Comparison of ENCODE assay signal across 14 cellular contexts in the genomic region with DNA sequence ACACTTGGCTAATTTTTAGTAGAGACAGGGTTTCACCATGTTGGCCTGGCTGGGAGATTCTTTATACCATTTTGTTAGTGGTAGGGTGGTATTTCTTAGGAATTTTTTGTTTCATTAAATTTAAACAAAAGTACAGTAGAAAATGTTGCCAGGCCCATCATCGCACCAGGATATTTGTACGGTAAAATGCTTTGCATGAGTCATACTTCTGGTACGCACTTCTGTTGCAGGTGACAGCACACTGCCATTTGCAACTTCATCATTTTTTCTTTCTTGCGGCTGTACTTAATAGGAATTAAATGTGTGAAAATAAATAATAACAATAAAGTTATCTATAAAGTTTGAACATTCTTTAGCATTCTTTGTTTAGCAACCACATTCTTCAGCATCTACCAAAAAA.
DNase-seq lines count a peak whose midpoint lies in the region; ATAC-seq and TF ChIP-seq lines count a peak whose summit lies in the region.
"Had no signal": no experiment of that assay in that cellular context is flagged by ENCODE, and none has a peak within 500 bp of the region (broad histone marks: within the 10 kb centered on the region; RNA-seq: fewer than 3 reads in every experiment).

No MANE protein-coding gene starts in this region.

- H3K36me3 ChIP-seq in PC-3 (ENCODE audit: low read depth, low read length) (no peaks in the 10 kb centered on the region), upper lobe of left lung (no peaks in the 10 kb centered on the region)
- H3K36me3 ChIP-seq: BLaER1 had no signal

- H3K4me2 ChIP-seq in PC-3 (ENCODE audit: low read length), result no peak overlapping the region
- H3K4me2 ChIP-seq: A549, BLaER1, GM23338 had no signal

- no peak for TF ChIP-seq CTCF in PC-3 (conservative IDR thresholded peaks at IDR 0.05; ENCODE audit: low read depth, low read length)
- no peak for TF ChIP-seq CTCF in upper lobe of left lung (IDR thresholded peaks at IDR 0.05)

- in situ Hi-C loops in G401 (cut with HindIII; ENCODE audit: low sequenced_read_pairs), result no loop called here

- TF ChIP-seq EP300 in upper lobe of left lung (IDR thresholded peaks at IDR 0.05), result no peak

- H3K27me3 ChIP-seq in PC-3 (ENCODE audit: low read length), result no peaks in the 10 kb centered on the region
- H3K27me3 ChIP-seq in upper lobe of left lung, result no peaks in the 10 kb centered on the region
- H3K27me3 ChIP-seq: BLaER1 had no signal

- H3K9me2 ChIP-seq in PC-3 (replicated peaks; ENCODE audit: low read length), result no peaks in the 10 kb centered on the region

- H3K27ac ChIP-seq in PC-3 (ENCODE audit: low read length), result no peak overlapping the region
- H3K27ac ChIP-seq in upper lobe of left lung, result no peak overlapping the region
- H3K27ac ChIP-seq: A549, BLaER1 had no signal

- H4K20me1 ChIP-seq in PC-3 (ENCODE audit: low read length), result no peaks in the 10 kb centered on the region
- H4K20me1 ChIP-seq: BLaER1 had no signal

- peaks cover 24% of the 10 kb centered on the region for H3K4me1 ChIP-seq in PC-3 (ENCODE audit: insufficient read depth, low read length)
- H3K4me1 ChIP-seq in upper lobe of left lung, result peaks cover 0 to 9% (median 8%) of the 10 kb centered on the region in 4 donors

- no peaks in the 10 kb centered on the region for H3K79me2 ChIP-seq in PC-3 (ENCODE audit: low read length)

- no peak for ATAC-seq in PC-3
- ATAC-seq in upper lobe of left lung (ENCODE audit: low FRiP score in 2 of 2), result no peak
- no peak for ATAC-seq in GM18858 (IDR thresholded peaks at IDR 0.05; ENCODE audit: unreplicated experiment)
- ATAC-seq: A549, GM23338, K562 had no signal

- H3F3A ChIP-seq in PC-3 (ENCODE audit: low read length, unreplicated experiment), result no peaks in the 10 kb centered on the region

- H3K9me3 ChIP-seq in PC-3 (ENCODE audit: low read length), result no peaks in the 10 kb centered on the region
- H3K9me3 ChIP-seq in upper lobe of left lung, result no peaks in the 10 kb centered on the region
- H3K9me3 ChIP-seq: A549, BLaER1 had no signal

- POLR2A ChIA-PET in PC-3 (lab: Charles Lee; ENCODE audit: unreplicated experiment), result no interaction called here

- TSS peak; percentile 36 for BruUV-seq in PC-3 (replicated peaks; lab: Mats Ljungman, UMichigan)

- H3K4me3 ChIP-seq in PC-3 (ENCODE audit: low read length) (no peak overlapping the region), upper lobe of left lung (no peak overlapping the region)
- H3K4me3 ChIP-seq: A549, BLaER1, GM23338, K562 had no signal

- CTCF ChIA-PET in PC-3 (lab: Charles Lee), result interaction anchor here (0.7 to 3.1 kb wide), 2 partner anchors 29 to 299 kb away, joined by 14 to 83 read pairs; no protein-coding TSS in a partner anchor

- DNase-seq in DMS53 (lab: John Stamatoyannopoulos, UW) (peak; percentile 59), PC-3 (peak; percentile 19), glomerular visceral epithelial cell (ENCODE audit: extremely low spot score) (peak; percentile 26), G401 (ENCODE audit: low spot score) (no peak), upper lobe of left lung (no peak)
- no peak for DNase-seq in activated CD4-positive, CD25-positive, alpha-beta regulatory T cell treated with anti-CD3 and anti-CD28 coated beads, Interleukin-2, amount 50 U/mL, for 72 hours
- DNase-seq: AML-193, DMS153, H7 had no signal

- no peak for TF ChIP-seq POLR2A in upper lobe of left lung (IDR thresholded peaks at IDR 0.05)

- intact Hi-C loops in PC-3 (cut with micrococcal nuclease), result loop anchor here (5.0 kb wide), 2 partner anchors 493 to 577 kb away; no protein-coding TSS in a partner anchor

- H2AFZ ChIP-seq in PC-3 (ENCODE audit: low read length), result no peak overlapping the region
- H2AFZ ChIP-seq: GM23338 had no signal

- WGBS in upper lobe of left lung, 2 donors, result 91% methylated on average over 4 of the region's 4 CpGs

- H3K9ac ChIP-seq in PC-3 (ENCODE audit: low read length), result no peak overlapping the region
- H3K9ac ChIP-seq: BLaER1 had no signal

Comparison
In these comparisons a context has a peak if more than half of its experiments do, and no peak if none do; other contexts are left out.
1. DNase-seq: peak in DMS53 (single experiment), PC-3 (single experiment) and glomerular visceral epithelial cell (single experiment); none in activated CD4-positive, CD25-positive, alpha-beta regulatory T cell treated with anti-CD3 and anti-CD28 coated beads, Interleukin-2, amount 50 U/mL, for 72 hours (single experiment), G401 (single experiment) and upper lobe of left lung (0 of 2).